In the genomic region with DNA sequence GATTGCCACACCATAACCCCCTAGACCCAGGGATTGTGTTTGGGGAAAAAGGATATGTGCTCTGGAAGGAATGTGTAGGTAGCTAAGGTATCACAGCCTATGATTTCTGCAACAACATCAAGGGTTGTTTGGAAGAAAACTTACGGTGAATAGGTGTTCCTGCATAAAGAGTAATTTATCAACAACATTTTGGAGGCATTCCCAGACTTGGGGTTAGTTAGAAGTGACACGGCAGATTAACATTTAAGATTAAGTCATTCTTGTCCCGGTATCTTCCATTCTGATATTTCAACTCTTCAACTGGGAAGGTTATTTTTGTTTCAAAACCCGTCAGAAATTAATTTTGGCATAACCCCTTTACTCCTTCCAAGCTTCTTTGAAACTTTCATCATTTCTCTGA, we compare ENCODE assay signal across 1 cellular context.
TF ChIP-seq lines count a peak whose summit lies in the region.

No MANE protein-coding gene starts in this region.

TF ChIP-seq in SK-N-SH, 30 proteins besides CTCF, POLR2A, EP300 and RAD21 (continued from another document):
- TF ChIP-seq RCOR1 (IDR thresholded peaks at IDR 0.05; ENCODE audit: low read length) (no peak), GATA2 (CRISPR knock-in tag; IDR thresholded peaks at IDR 0.05) (no peak), RFX5 (IDR thresholded peaks at IDR 0.05; ENCODE audit: low read length) (no peak), TAF1 (IDR thresholded peaks at IDR 0.05; ENCODE audit: borderline replicate concordance, low read depth, low read length) (no peak), POLR2AphosphoS5 (IDR thresholded peaks at IDR 0.05; ENCODE audit: low read depth, low read length) (no peak), GABPA (IDR thresholded peaks at IDR 0.05; ENCODE audit: low read depth) (no peak)
TF ChIP-seq in SK-N-SH: peak in this region for 5.
